8 cellular contexts compared by ENCODE assay signal in genomic region chr2:158024288-158024898, GRCh38.
DNase-seq lines count a peak whose midpoint lies in the region; ATAC-seq, FAIRE-seq and TF ChIP-seq lines count a peak whose summit lies in the region.

No MANE protein-coding gene starts in this region.

- peak; percentile 68 for FAIRE-seq in RCC 7860 (lab: Jason Lieb, UNC)

- no peak overlapping the region for H3K4me3 ChIP-seq in sigmoid colon

- H3K9me3 ChIP-seq in sigmoid colon = no peaks in the 10 kb centered on the region

- ATAC-seq in GM18517 (IDR thresholded peaks at IDR 0.05; ENCODE audit: unreplicated experiment) (peak; percentile 60), HG03432 (IDR thresholded peaks at IDR 0.05; ENCODE audit: unreplicated experiment) (peak; percentile 88)

- H3K27ac ChIP-seq in sigmoid colon = no peak overlapping the region

- 0 to 1% methylated on average over 4 of the region's 4 CpGs for WGBS in sigmoid colon, 2 donors

- no peaks in the 10 kb centered on the region for H3K4me1 ChIP-seq in sigmoid colon

- peak in 3 of 4 experiments; percentile 28 to 78 (median 69) for TF ChIP-seq CTCF in sigmoid colon (IDR thresholded peaks at IDR 0.05)

- peak; percentile 53 for DNase-seq in Ammon's horn (ENCODE audit: low spot score)
- no peak for DNase-seq in RCC 7860 (ENCODE audit: low spot score)
- DNase-seq in activated naive CD4-positive, alpha-beta T cell (lab: John Stamatoyannopoulos, UW) = peak in 3 of 4 experiments; percentile 12 to 49 (median 33)
- peak; percentile 19 to 85 (median 66) for DNase-seq in head of caudate nucleus
- DNase-seq in sigmoid colon = no peak
- no peak for DNase-seq in 8988T

- no peak for TF ChIP-seq EP300 in sigmoid colon (IDR thresholded peaks at IDR 0.05)

- intact Hi-C loops in head of caudate nucleus (cut with DNase I) (no loop called here), sigmoid colon (cut with DNase I) (loop anchor here (1.0 kb wide), 1 partner anchor 721 kb away; no protein-coding TSS in a partner anchor)

- H3K36me3 ChIP-seq in sigmoid colon = no peaks in the 10 kb centered on the region

- no peaks in the 10 kb centered on the region for H3K27me3 ChIP-seq in sigmoid colon

- TF ChIP-seq POLR2A in sigmoid colon (IDR thresholded peaks at IDR 0.05) = no peak

Comparison
In these comparisons a context has a peak if more than half of its experiments do, and no peak if none do; other contexts are left out.
1. DNase-seq: peak in Ammon's horn (single experiment), activated naive CD4-positive, alpha-beta T cell (3 of 4) and head of caudate nucleus (42 of 42); none in RCC 7860 (single experiment), sigmoid colon (single experiment) and 8988T (single experiment).